In genomic region chr5:138936-139335, GRCh38 we compare ENCODE assay signal across 3 cellular contexts.
TF ChIP-seq lines count a peak whose summit lies in the region.

No MANE protein-coding gene starts in this region.

TF ChIP-seq in SK-N-SH, 30 proteins besides CTCF, POLR2A, EP300 and RAD21:
- no peak for TF ChIP-seq RFX5 (IDR thresholded peaks at IDR 0.05; ENCODE audit: low read length)

TF ChIP-seq in SK-N-SH treated with all-trans-retinoic acid at 6 μM for 48 hours, 23 proteins besides CTCF, POLR2A, EP300 and RAD21:
- no peak for TF ChIP-seq PPARA (CRISPR knock-in tag; IDR thresholded peaks at IDR 0.05; ENCODE audit: borderline replicate concordance)
- no peak for TF ChIP-seq CSRNP3 (CRISPR knock-in tag; IDR thresholded peaks at IDR 0.05)
- TF ChIP-seq PATZ1 (CRISPR knock-in tag; IDR thresholded peaks at IDR 0.05; ENCODE audit: borderline replicate concordance) = no peak
- no peak for TF ChIP-seq ZC3H10 (CRISPR knock-in tag; IDR thresholded peaks at IDR 0.05)
- no peak for TF ChIP-seq ZFP3 (CRISPR knock-in tag; IDR thresholded peaks at IDR 0.05)
- TF ChIP-seq SNAI2 (CRISPR knock-in tag; IDR thresholded peaks at IDR 0.05) = no peak
- TF ChIP-seq BACH2 (CRISPR knock-in tag; IDR thresholded peaks at IDR 0.05; ENCODE audit: borderline replicate concordance) = no peak
- no peak for TF ChIP-seq TOX (CRISPR knock-in tag; IDR thresholded peaks at IDR 0.05; ENCODE audit: borderline replicate concordance)
- TF ChIP-seq ZNF8 (CRISPR knock-in tag; IDR thresholded peaks at IDR 0.05) = no peak

TF ChIP-seq in H1, 55 proteins besides CTCF, POLR2A, EP300 and RAD21:
- TF ChIP-seq JUN (IDR thresholded peaks at IDR 0.05; ENCODE audit: low read depth, low read length) (no peak), ZNF274 (IDR thresholded peaks at IDR 0.05; ENCODE audit: borderline replicate concordance, extremely low read depth, low read length) (no peak), POLR2AphosphoS5 (IDR thresholded peaks at IDR 0.05; ENCODE audit: low read depth, low read length) (no peak), NANOG (IDR thresholded peaks at IDR 0.05; ENCODE audit: insufficient read depth, low read depth, low read length, poor library complexity, severe bottlenecking) (no peak), CBX5 (IDR thresholded peaks at IDR 0.05; ENCODE audit: low read depth, low read length) (no peak), SUZ12 (IDR thresholded peaks at IDR 0.05; ENCODE audit: low read length) (no peak), CHD7 (IDR thresholded peaks at IDR 0.05; ENCODE audit: insufficient replicate concordance, low read length) (no peak), SP1 (IDR thresholded peaks at IDR 0.05; ENCODE audit: low read depth, low read length) (no peak), CHD2 (IDR thresholded peaks at IDR 0.05; ENCODE audit: low read length) (no peak), RBBP5 (IDR thresholded peaks at IDR 0.05; ENCODE audit: borderline replicate concordance, low read depth, low read length) (no peak), HDAC6 (IDR thresholded peaks at IDR 0.05; ENCODE audit: low read depth, low read length) (no peak), SP2 (IDR thresholded peaks at IDR 0.05; ENCODE audit: low read length) (no peak), GABPA (IDR thresholded peaks at IDR 0.05; ENCODE audit: borderline replicate concordance, insufficient read depth, low read length) (no peak), CEBPB (IDR thresholded peaks at IDR 0.05; ENCODE audit: low read depth, low read length) (no peak)
